Comparison of ENCODE assay signal across 9 cellular contexts in genomic region chr11:86915837-86916236, GRCh38. TPM values are rescaled to one million over a fixed set of nuclear protein-coding genes. Genes with fewer than 3 reads are reported as not detected.
DNase-seq lines count a peak whose midpoint lies in the region; ATAC-seq, FAIRE-seq and TF ChIP-seq lines count a peak whose summit lies in the region.
"Not testable (repeated sequence)": the region's sequence is repeated elsewhere in the genome, so short reads cannot be mapped to it uniquely, and the experiment has no call there.
"Had no signal": no experiment of that assay in that cellular context is flagged by ENCODE, and none has a peak within 500 bp of the region (broad histone marks: within the 10 kb centered on the region; RNA-seq: fewer than 3 reads in every experiment).

No MANE protein-coding gene starts in this region.

- peak; percentile 64 for ATAC-seq in PC-3
- ATAC-seq in heart right ventricle, gastrocnemius medialis: not testable (repeated sequence)

- not testable (repeated sequence) for H3K36me3 Mint-ChIP-seq in Caco-2 (ENCODE audit: insufficient read depth, unreplicated experiment); activated naive CD4-positive, alpha-beta T cell treated with anti-CD3 and anti-CD28 coated beads, Interleukin-2, amount 10 ng/mL, durations not matched to agents 7 days and 5 days

- H3K27ac ChIP-seq in PC-3 (ENCODE audit: low read length), result peak overlapping the region; percentile 97
- peak overlapping the region; percentile 2 to 92 (median 82) for H3K27ac ChIP-seq in heart right ventricle
- H3K27ac ChIP-seq in mesodermal cell (ENCODE audit: low read depth, low read length, severe bottlenecking), result peak overlapping the region; percentile 76
- H3K27ac ChIP-seq in gastrocnemius medialis, result peak overlapping the region; percentile 22 to 49 (median 38)
- peak overlapping the region in 3 of 4 donors; percentile 56 to 79 (median 71) for H3K27ac ChIP-seq in tibial nerve

- not testable (repeated sequence) for TF ChIP-seq CTCF in Caco-2 (IDR thresholded peaks at IDR 0.05; ENCODE audit: insufficient read depth in 1 of 2, low read depth in 1 of 2, low read length in 1 of 2, severe bottlenecking in 1 of 2, unreplicated experiment in 1 of 2); PC-3 (conservative IDR thresholded peaks at IDR 0.05; ENCODE audit: low read depth, low read length); heart right ventricle (IDR thresholded peaks at IDR 0.05); gastrocnemius medialis (IDR thresholded peaks at IDR 0.05 in 4 of 5, conservative IDR thresholded peaks at IDR 0.05 in 1 of 5); tibial nerve (IDR thresholded peaks at IDR 0.05)

- H3K27me3 ChIP-seq in Caco-2 (replicated peaks; ENCODE audit: control insufficient read depth, insufficient read depth, low read length); PC-3 (ENCODE audit: low read length); heart right ventricle; gastrocnemius medialis; tibial nerve: not testable (repeated sequence)

- TF ChIP-seq POLR2A in gastrocnemius medialis (IDR thresholded peaks at IDR 0.05); tibial nerve (IDR thresholded peaks at IDR 0.05): not testable (repeated sequence)

- TF ChIP-seq EP300 in tibial nerve (IDR thresholded peaks at IDR 0.05), result not testable (repeated sequence)

- peaks cover 16% of the 10 kb centered on the region for H3K4me1 Mint-ChIP-seq in Caco-2 (ENCODE audit: low read depth, unreplicated experiment)
- peaks cover 15% of the 10 kb centered on the region for H3K4me1 Mint-ChIP-seq in activated naive CD4-positive, alpha-beta T cell treated with anti-CD3 and anti-CD28 coated beads, Interleukin-2, amount 10 ng/mL, durations not matched to agents 7 days and 5 days

- not testable (repeated sequence) for H3K36me3 ChIP-seq in Caco-2 (ENCODE audit: control insufficient read depth, insufficient read depth, low read length); PC-3 (ENCODE audit: low read depth, low read length); mesodermal cell (ENCODE audit: control insufficient read depth, insufficient read depth, low read length); gastrocnemius medialis
- peaks cover 0 to 11% (median 0%) of the 10 kb centered on the region in 9 donors for H3K36me3 ChIP-seq in heart right ventricle
- H3K36me3 ChIP-seq in tibial nerve, result peaks cover 0 to 12% (median 0%) of the 10 kb centered on the region in 3 donors

- not testable (repeated sequence) for H2AFZ ChIP-seq in PC-3 (ENCODE audit: low read length)

- H3K27me3 Mint-ChIP-seq in Caco-2 (ENCODE audit: insufficient read depth, unreplicated experiment), result not testable (repeated sequence)
- H3K27me3 Mint-ChIP-seq in activated naive CD4-positive, alpha-beta T cell treated with anti-CD3 and anti-CD28 coated beads, Interleukin-2, amount 10 ng/mL, durations not matched to agents 7 days and 5 days, result peaks cover 21% of the 10 kb centered on the region

- not testable (repeated sequence) for H3K9me2 ChIP-seq in PC-3 (replicated peaks; ENCODE audit: low read length)

- not testable (repeated sequence) for H3K4me3 ChIP-seq in Caco-2 (ENCODE audit: low read depth, low read length); heart right ventricle; mesodermal cell (ENCODE audit: extremely low read depth, insufficient read depth, low read length, poor library complexity, severe bottlenecking); gastrocnemius medialis; tibial nerve
- H3K4me3 ChIP-seq in PC-3 (ENCODE audit: low read length), result peak overlapping the region; percentile 52

- BruUV-seq in Caco-2 (replicated peaks; lab: Mats Ljungman, UMichigan); PC-3 (replicated peaks; lab: Mats Ljungman, UMichigan): not testable (repeated sequence)

- peak overlapping the region; percentile 68 for H3K4me2 ChIP-seq in PC-3 (ENCODE audit: low read length)

- H3F3A ChIP-seq in PC-3 (ENCODE audit: low read length, unreplicated experiment), result not testable (repeated sequence)

- DNase-seq in Caco-2; activated naive CD4-positive, alpha-beta T cell treated with anti-CD3 and anti-CD28 coated beads, Interleukin-2, amount 10 ng/mL, durations not matched to agents 7 days and 5 days; heart right ventricle; gastrocnemius medialis; tibial nerve (ENCODE audit: low spot score in 2 of 2): not testable (repeated sequence)
- peak; percentile 60 for DNase-seq in PC-3

- peak; percentile 78 for FAIRE-seq in endometrium (lab: Jason Lieb, UNC)

- H3K4me1 ChIP-seq in Caco-2 (peaks cover 18% of the 10 kb centered on the region), PC-3 (ENCODE audit: insufficient read depth, low read length) (peaks cover 42% of the 10 kb centered on the region), heart right ventricle (peaks cover 8 to 51% (median 37%) of the 10 kb centered on the region in 9 donors), mesodermal cell (ENCODE audit: control insufficient read depth, insufficient read depth, low read length, poor library complexity, severe bottlenecking) (peaks cover 29% of the 10 kb centered on the region), tibial nerve (peaks cover 0 to 54% (median 7%) of the 10 kb centered on the region in 4 donors)
- not testable (repeated sequence) for H3K4me1 ChIP-seq in gastrocnemius medialis

- H3K4me3 Mint-ChIP-seq in Caco-2 (ENCODE audit: unreplicated experiment); activated naive CD4-positive, alpha-beta T cell treated with anti-CD3 and anti-CD28 coated beads, Interleukin-2, amount 10 ng/mL, durations not matched to agents 7 days and 5 days: not testable (repeated sequence)

- intact Hi-C loops in Caco-2 (cut with micrococcal nuclease; ENCODE audit: unreplicated experiment); gastrocnemius medialis (cut with DNase I; ENCODE audit: low total_unique reads): not testable (repeated sequence)
- intact Hi-C loops in PC-3 (cut with micrococcal nuclease), result loop anchor here (1.0 to 10.0 kb wide), 2 partner anchors 1291 to 1321 kb away; partner anchors contain the start of genes DLG2 and TMEM126B
- intact Hi-C loops in heart right ventricle (cut with DNase I), result loop anchor here in 3 of 10 donors (5.0 to 10.0 kb wide), 3 partner anchors 44 to 461 kb away; no protein-coding TSS in a partner anchor

- 46 to 50% methylated on average over 1 of the region's 1 CpG for WGBS in heart right ventricle, 2 donors
- no CpG with 5 or more reads among the region's 1 CpG for WGBS in mesodermal cell (ENCODE audit: insufficient coverage in 2 of 2), 2 experiments
- 13 to 27% methylated on average over 1 of the region's 1 CpG for WGBS in tibial nerve, 2 donors

- not testable (repeated sequence) for H3K79me2 ChIP-seq in PC-3 (ENCODE audit: low read length)

- H3K9me3 ChIP-seq in Caco-2; PC-3 (ENCODE audit: low read length); mesodermal cell (ENCODE audit: control insufficient read depth, low read length); gastrocnemius medialis; tibial nerve: not testable (repeated sequence)
- peaks cover 0 to 12% (median 2%) of the 10 kb centered on the region in 11 donors for H3K9me3 ChIP-seq in heart right ventricle

- H3K9me3 Mint-ChIP-seq in Caco-2 (ENCODE audit: unreplicated experiment), result peaks cover 24% of the 10 kb centered on the region
- H3K9me3 Mint-ChIP-seq in activated naive CD4-positive, alpha-beta T cell treated with anti-CD3 and anti-CD28 coated beads, Interleukin-2, amount 10 ng/mL, durations not matched to agents 7 days and 5 days, result not testable (repeated sequence)

- H4K20me1 ChIP-seq in PC-3 (ENCODE audit: low read length), result not testable (repeated sequence)

- peak overlapping the region; percentile 33 for H3K27ac Mint-ChIP-seq in Caco-2 (ENCODE audit: unreplicated experiment)
- H3K27ac Mint-ChIP-seq in activated naive CD4-positive, alpha-beta T cell treated with anti-CD3 and anti-CD28 coated beads, Interleukin-2, amount 10 ng/mL, durations not matched to agents 7 days and 5 days, result peak overlapping the region; percentile 47

- peak overlapping the region; percentile 73 for H3K9ac ChIP-seq in PC-3 (ENCODE audit: low read length)

- in situ Hi-C loops in gastrocnemius medialis (cut with MboI; ENCODE audit: low sequenced_read_pairs in 4 of 4), result not testable (repeated sequence)

- POLR2A ChIA-PET in Caco-2 (lab: Charles Lee); PC-3 (lab: Charles Lee; ENCODE audit: unreplicated experiment): not testable (repeated sequence)

- CTCF ChIA-PET in Caco-2 (lab: Charles Lee); PC-3 (lab: Charles Lee); activated naive CD4-positive, alpha-beta T cell treated with anti-CD3 and anti-CD28 coated beads, Interleukin-2, amount 10 ng/mL, durations not matched to agents 7 days and 5 days (lab: Charles Lee): not testable (repeated sequence)

RNA-seq across cellular contexts. Expression of gene FZD4, which starts 39.4 kb away (rescaled TPM):
- total RNA-seq in Caco-2 (2022) (60.6 and 78.4 TPM in 2 replicates), PC-3 (2014; rRNA removed) (17.3 and 17.7 TPM in 2 replicates), heart right ventricle (10 to 100 TPM; 17.8 to 34.6 (median 23.7) TPM), gastrocnemius medialis (10 to 100 TPM; 31.7 to 52.2 (median 39.1) TPM), tibial nerve (100 to 1,000 TPM in 1 of 4 donors, 10 to 100 TPM in 3; 66.8 to 106 (median 80.4) TPM)
- 10 to 100 TPM; 13.5 to 17.9 TPM for polyA plus RNA-seq in heart right ventricle
- polyA plus RNA-seq in mesodermal cell (2013, experiment 1 of 2), result 18.9 TPM
- 15.9 TPM for polyA plus RNA-seq in mesodermal cell (2013, experiment 2 of 2)
- total RNA-seq: naive thymus-derived CD8-positive, alpha-beta T cell had no signal
- polyA plus RNA-seq: naive thymus-derived CD8-positive, alpha-beta T cell had no signal

Comparison
In these comparisons a context has a peak if more than half of its experiments do, and no peak if none do; other contexts are left out.
1. H3K27ac ChIP-seq: peak in every context shown above with its lines; median percentile 97 in PC-3; 82 in heart right ventricle; 76 in mesodermal cell; 71 in tibial nerve; 38 in gastrocnemius medialis.